8 cellular contexts compared by ENCODE assay signal in genomic region chr10:98134431-98135221, GRCh38. TPM values are rescaled to one million over a fixed set of nuclear protein-coding genes. Genes with fewer than 3 reads are reported as not detected.
DNase-seq lines count a peak whose midpoint lies in the region; ATAC-seq, FAIRE-seq and TF ChIP-seq lines count a peak whose summit lies in the region.

TSS of gene R3HCC1L (plus strand) at chr10:98134657. CDS start at chr10:98208115, 73,458 bp downstream.

- peaks cover 44% of the 10 kb centered on the region for H3K4me1 Mint-ChIP-seq in activated T-helper 1 cell treated with anti-CD3 and anti-CD28 coated beads, Interleukin-12 subunit alpha, Interleukin-12 subunit beta, Interleukin-2, Interleukin-4 antibody, amounts not matched to agents 30 ng/mL and 10 ng/mL and 1 ng/mL, durations not matched to agents 14 hours and 24 hours and 36 hours (ENCODE audit: low read depth)
- H3K4me1 Mint-ChIP-seq in naive thymus-derived CD4-positive, alpha-beta T cell = peaks cover 0 to 53% (median 44%) of the 10 kb centered on the region in 7 donors
- peaks cover 45% of the 10 kb centered on the region for H3K4me1 Mint-ChIP-seq in stimulated activated memory B cell treated with anti-CD40 and anti-IgM and Interleukin-4, amounts not matched to agents 10 μg/mL and 1 μg/mL and 100 μg/mL, for 72 hours

- peaks cover 4% of the 10 kb centered on the region; the same call in 1 of the 2 replicates for H3F3A ChIP-seq in DOHH2 (ENCODE audit: control insufficient read depth, insufficient read depth)

- H3K27me3 ChIP-seq in DOHH2 (ENCODE audit: control insufficient read depth, low read length) (no peaks in the 10 kb centered on the region), KMS-11 (ENCODE audit: insufficient read depth, low read depth) (no peaks in the 10 kb centered on the region), fibroblast of lung (ENCODE audit: control insufficient read depth, insufficient read depth, low read length) (no peaks in the 10 kb centered on the region)
- no peaks in the 10 kb centered on the region for H3K27me3 ChIP-seq in naive thymus-derived CD4-positive, alpha-beta T cell (ENCODE audit: control insufficient read depth in 2 of 2, insufficient read depth in 2 of 2, low read length in 2 of 2)

- H4K20me1 ChIP-seq in DOHH2 (ENCODE audit: control insufficient read depth, insufficient read depth, low read depth, low read length) = peaks cover 9% of the 10 kb centered on the region
- 0 out of 2 replicates have a peak, but pooled peaks cover 6% of the 10 kb centered on the region for H4K20me1 ChIP-seq in KMS-11 (ENCODE audit: insufficient read depth)
- H4K20me1 ChIP-seq in fibroblast of lung (ENCODE audit: control insufficient read depth, extremely low read depth, insufficient read depth, low read length) = no peaks in the 10 kb centered on the region

- DNase-seq in RCC 7860 (ENCODE audit: low spot score) (peak; percentile 71), fibroblast of lung (ENCODE audit: low read depth in 2 of 2) (peak; percentile 79 to 84)
- DNase-seq in activated T-helper 1 cell treated with anti-CD3 and anti-CD28 coated beads, Interleukin-12 subunit alpha, Interleukin-12 subunit beta, Interleukin-2, Interleukin-4 antibody, amounts not matched to agents 30 ng/mL and 10 ng/mL and 1 ng/mL, durations not matched to agents 14 hours and 24 hours and 36 hours (ENCODE audit: low spot score) = peak; percentile 93
- peak; percentile 87 to 95 (median 93) for DNase-seq in naive thymus-derived CD4-positive, alpha-beta T cell

- POLR2A ChIA-PET in naive thymus-derived CD4-positive, alpha-beta T cell (lab: Charles Lee) = interaction anchor here (0.9 to 1.6 kb wide), 7 partner anchors 21 to 1597 kb away, joined by 3 to 7 read pairs (median 3); partner anchors contain the start of genes COX15, CUTC and ZFYVE27

- H3K9me3 ChIP-seq in DOHH2 (ENCODE audit: control insufficient read depth, insufficient read depth, low read length) (peaks cover 13% of the 10 kb centered on the region), fibroblast of lung (ENCODE audit: control insufficient read depth, insufficient read depth, low read depth, low read length) (no peaks in the 10 kb centered on the region)
- H3K9me3 ChIP-seq in naive thymus-derived CD4-positive, alpha-beta T cell (ENCODE audit: control insufficient read depth in 2 of 3, low read length in 3 of 3) = no peaks in the 10 kb centered on the region

- H3K4me2 ChIP-seq in DOHH2 (ENCODE audit: low read length) (peak within 1 kb of the TSS; percentile 94), KMS-11 (peak within 1 kb of the TSS; percentile 80), fibroblast of lung (ENCODE audit: extremely low read depth, insufficient read depth, low read length) (peak within 1 kb of the TSS; percentile 88)

- peak within 1 kb of the TSS; percentile 92 for H3K9ac ChIP-seq in KMS-11
- H3K9ac ChIP-seq in fibroblast of lung (ENCODE audit: insufficient read depth, low read length) = peak within 1 kb of the TSS; percentile 90

- H3K36me3 ChIP-seq in DOHH2 (ENCODE audit: control insufficient read depth, low read length) = peaks cover 49% of the 10 kb centered on the region
- H3K36me3 ChIP-seq in KMS-11 (ENCODE audit: insufficient read depth) = no peaks in the 10 kb centered on the region
- no peaks in the 10 kb centered on the region for H3K36me3 ChIP-seq in fibroblast of lung (ENCODE audit: control insufficient read depth, insufficient read depth, low read length)
- peaks cover 0 to 6% (median 0%) of the 10 kb centered on the region in 3 experiments for H3K36me3 ChIP-seq in naive thymus-derived CD4-positive, alpha-beta T cell (ENCODE audit: control insufficient read depth in 2 of 3, insufficient read depth in 3 of 3, low read length in 3 of 3)

- H3K9me3 Mint-ChIP-seq in activated T-helper 1 cell treated with anti-CD3 and anti-CD28 coated beads, Interleukin-12 subunit alpha, Interleukin-12 subunit beta, Interleukin-2, Interleukin-4 antibody, amounts not matched to agents 30 ng/mL and 10 ng/mL and 1 ng/mL, durations not matched to agents 14 hours and 24 hours and 36 hours = no peaks in the 10 kb centered on the region
- H3K9me3 Mint-ChIP-seq in naive thymus-derived CD4-positive, alpha-beta T cell = peaks cover 0 to 8% (median 3%) of the 10 kb centered on the region in 11 donors
- peaks cover 3% of the 10 kb centered on the region for H3K9me3 Mint-ChIP-seq in stimulated activated memory B cell treated with anti-CD40 and anti-IgM and Interleukin-4, amounts not matched to agents 10 μg/mL and 1 μg/mL and 100 μg/mL, for 72 hours

- peak within 1 kb of the TSS; percentile 97 for H2AFZ ChIP-seq in KMS-11 (ENCODE audit: low read depth)
- peak within 1 kb of the TSS; percentile 93 for H2AFZ ChIP-seq in fibroblast of lung (ENCODE audit: low read length)

- H3K4me1 ChIP-seq in DOHH2 (ENCODE audit: control insufficient read depth, low read length) = peaks cover 59% of the 10 kb centered on the region
- peaks cover 22% of the 10 kb centered on the region for H3K4me1 ChIP-seq in KMS-11 (ENCODE audit: low read depth, poor library complexity, severe bottlenecking)
- H3K4me1 ChIP-seq in fibroblast of lung (ENCODE audit: control insufficient read depth, extremely low read depth, insufficient read depth, low read length) = peaks cover 2% of the 10 kb centered on the region
- peaks cover 23 to 27% of the 10 kb centered on the region in 2 donors for H3K4me1 ChIP-seq in naive thymus-derived CD4-positive, alpha-beta T cell (ENCODE audit: control insufficient read depth in 2 of 2, insufficient read depth in 2 of 2, low read length in 2 of 2)

- H3K27me3 Mint-ChIP-seq in activated T-helper 1 cell treated with anti-CD3 and anti-CD28 coated beads, Interleukin-12 subunit alpha, Interleukin-12 subunit beta, Interleukin-2, Interleukin-4 antibody, amounts not matched to agents 30 ng/mL and 10 ng/mL and 1 ng/mL, durations not matched to agents 14 hours and 24 hours and 36 hours (ENCODE audit: insufficient read depth) = no peaks in the 10 kb centered on the region
- peaks cover 0 to 2% (median 0%) of the 10 kb centered on the region in 5 donors for H3K27me3 Mint-ChIP-seq in naive thymus-derived CD4-positive, alpha-beta T cell
- no peaks in the 10 kb centered on the region for H3K27me3 Mint-ChIP-seq in stimulated activated memory B cell treated with anti-CD40 and anti-IgM and Interleukin-4, amounts not matched to agents 10 μg/mL and 1 μg/mL and 100 μg/mL, for 72 hours

- TF ChIP-seq CTCF in DOHH2 (IDR thresholded peaks at IDR 0.05; ENCODE audit: low read depth, low read length, poor library complexity, severe bottlenecking) (no peak), KMS-11 (conservative IDR thresholded peaks at IDR 0.05; ENCODE audit: low read depth, low read length) (no peak), fibroblast of lung (conservative IDR thresholded peaks at IDR 0.05 in 1 of 2, IDR thresholded peaks at IDR 0.05 in 1 of 2; ENCODE audit: low read depth in 1 of 2, low read length in 2 of 2) (no peak)

- intact Hi-C loops in activated T-helper 1 cell treated with anti-CD3 and anti-CD28 coated beads, Interleukin-12 subunit alpha, Interleukin-12 subunit beta, Interleukin-2, Interleukin-4 antibody, amounts not matched to agents 30 ng/mL and 10 ng/mL and 1 ng/mL, durations not matched to agents 14 hours and 24 hours and 36 hours (cut with micrococcal nuclease) = loop anchor here (1.0 to 10.0 kb wide), 10 partner anchors 93 to 1550 kb away; partner anchors contain the start of genes GOT1, HPS1, MMS19 and PGAM1
- intact Hi-C loops in naive thymus-derived CD4-positive, alpha-beta T cell (cut with micrococcal nuclease) = loop anchor here (1.0 to 10.0 kb wide), 20 partner anchors 280 to 2000 kb away; partner anchors contain the start of genes AVPI1 (in 2 of the 2), COX15 (in 2 of the 2), CUTC (in 2 of the 2) and HPS1 (in 2 of the 2)

- no peaks in the 10 kb centered on the region for H3K9me2 ChIP-seq in DOHH2 (replicated peaks; ENCODE audit: control insufficient read depth, low read length)

- H3K27ac ChIP-seq in DOHH2 (ENCODE audit: low read depth, low read length) = peak within 1 kb of the TSS; percentile 76
- peak within 1 kb of the TSS; percentile 76 for H3K27ac ChIP-seq in KMS-11
- peak within 1 kb of the TSS; percentile 94 for H3K27ac ChIP-seq in fibroblast of lung (ENCODE audit: insufficient read depth, low read length)
- peak within 1 kb of the TSS; percentile 96 for H3K27ac ChIP-seq in naive thymus-derived CD4-positive, alpha-beta T cell (ENCODE audit: low read depth, low read length)

- peak within 1 kb of the TSS; percentile 95 for H3K4me3 Mint-ChIP-seq in activated T-helper 1 cell treated with anti-CD3 and anti-CD28 coated beads, Interleukin-12 subunit alpha, Interleukin-12 subunit beta, Interleukin-2, Interleukin-4 antibody, amounts not matched to agents 30 ng/mL and 10 ng/mL and 1 ng/mL, durations not matched to agents 14 hours and 24 hours and 36 hours
- peak within 1 kb of the TSS; percentile 78 to 95 (median 86) for H3K4me3 Mint-ChIP-seq in naive thymus-derived CD4-positive, alpha-beta T cell
- peak within 1 kb of the TSS; percentile 98 for H3K4me3 Mint-ChIP-seq in stimulated activated memory B cell treated with anti-CD40 and anti-IgM and Interleukin-4, amounts not matched to agents 10 μg/mL and 1 μg/mL and 100 μg/mL, for 72 hours

- peak; percentile 87 for ATAC-seq in GM21786 (IDR thresholded peaks at IDR 0.05; ENCODE audit: unreplicated experiment)
- ATAC-seq in naive thymus-derived CD4-positive, alpha-beta T cell = peak; percentile 98
- peak; percentile 97 for ATAC-seq in stimulated activated memory B cell treated with anti-CD40 and anti-IgM and Interleukin-4, amounts not matched to agents 10 μg/mL and 1 μg/mL and 100 μg/mL, for 72 hours

- peaks cover 16% of the 10 kb centered on the region for H3K36me3 Mint-ChIP-seq in activated T-helper 1 cell treated with anti-CD3 and anti-CD28 coated beads, Interleukin-12 subunit alpha, Interleukin-12 subunit beta, Interleukin-2, Interleukin-4 antibody, amounts not matched to agents 30 ng/mL and 10 ng/mL and 1 ng/mL, durations not matched to agents 14 hours and 24 hours and 36 hours (ENCODE audit: low read depth)
- peaks cover 0 to 13% (median 0%) of the 10 kb centered on the region in 5 donors for H3K36me3 Mint-ChIP-seq in naive thymus-derived CD4-positive, alpha-beta T cell
- no peaks in the 10 kb centered on the region for H3K36me3 Mint-ChIP-seq in stimulated activated memory B cell treated with anti-CD40 and anti-IgM and Interleukin-4, amounts not matched to agents 10 μg/mL and 1 μg/mL and 100 μg/mL, for 72 hours

- peak within 1 kb of the TSS; percentile 94 for H3K4me3 ChIP-seq in DOHH2 (ENCODE audit: low read length)
- no peak within 1 kb of the TSS for H3K4me3 ChIP-seq in KMS-11 (IDR thresholded peaks at IDR 0.05; ENCODE audit: insufficient read depth, low read depth, low read length)
- H3K4me3 ChIP-seq in fibroblast of lung (replicated peaks in 1 of 4; ENCODE audit: control extremely low read depth in 1 of 4, insufficient read depth in 1 of 4, low read depth in 3 of 4, low read length in 4 of 4) = peak within 1 kb of the TSS; percentile 88 to 95 (median 92)
- H3K4me3 ChIP-seq in naive thymus-derived CD4-positive, alpha-beta T cell (ENCODE audit: low read length) = peak within 1 kb of the TSS; percentile 91

- CTCF ChIA-PET in naive thymus-derived CD4-positive, alpha-beta T cell (lab: Charles Lee) = no interaction called here

- H3K79me2 ChIP-seq in DOHH2 (ENCODE audit: control insufficient read depth, low read length) (peaks cover 52% of the 10 kb centered on the region), KMS-11 (ENCODE audit: insufficient read depth, low read depth) (peaks cover 47% of the 10 kb centered on the region), fibroblast of lung (ENCODE audit: control insufficient read depth, insufficient read depth, low read length) (peaks cover 36% of the 10 kb centered on the region)

- FAIRE-seq in RCC 7860 (lab: Jason Lieb, UNC) = peak; percentile 30

- peak within 1 kb of the TSS; percentile 89 for H3K27ac Mint-ChIP-seq in activated T-helper 1 cell treated with anti-CD3 and anti-CD28 coated beads, Interleukin-12 subunit alpha, Interleukin-12 subunit beta, Interleukin-2, Interleukin-4 antibody, amounts not matched to agents 30 ng/mL and 10 ng/mL and 1 ng/mL, durations not matched to agents 14 hours and 24 hours and 36 hours
- peak within 1 kb of the TSS; percentile 71 to 98 (median 96) for H3K27ac Mint-ChIP-seq in naive thymus-derived CD4-positive, alpha-beta T cell
- peak within 1 kb of the TSS; percentile 97 for H3K27ac Mint-ChIP-seq in stimulated activated memory B cell treated with anti-CD40 and anti-IgM and Interleukin-4, amounts not matched to agents 10 μg/mL and 1 μg/mL and 100 μg/mL, for 72 hours

RNA-seq across cellular contexts. Expression of gene R3HCC1L, which starts in this region (rescaled TPM):
- total RNA-seq in activated T-helper 1 cell treated with anti-CD3 and anti-CD28 coated beads, Interleukin-12 subunit alpha, Interleukin-12 subunit beta, Interleukin-2, Interleukin-4 antibody, amounts not matched to agents 30 ng/mL and 10 ng/mL and 1 ng/mL, durations not matched to agents 14 hours and 24 hours and 36 hours = 20.0 and 20.1 TPM in 2 replicates
- 14.6 and 19.5 TPM in 2 replicates for total RNA-seq in fibroblast of lung
- 8.6 and 11.1 TPM in 2 replicates for polyA plus RNA-seq in fibroblast of lung
- polyA plus RNA-seq in fibroblast of lung (2012) = 7.1 and 7.4 TPM in 2 replicates
- 0.07 and 10.1 TPM in 2 replicates for polyA minus RNA-seq in fibroblast of lung (ENCODE audit: low replicate concordance)
- total RNA-seq in naive thymus-derived CD4-positive, alpha-beta T cell = 10 to 100 TPM; 17.6 to 25.3 (median 20.4) TPM
- 10 to 100 TPM in 1 of 2 donors, 1 to 10 TPM in 1; 9.6 to 17.2 TPM for polyA plus RNA-seq in naive thymus-derived CD4-positive, alpha-beta T cell
